ENCODE assay signal across 29 cellular contexts in genomic region chr2:11174222-11174621, GRCh38.
"Had no signal": no experiment of that assay in that cellular context is flagged by ENCODE, and none has a peak within 500 bp of the region (broad histone marks: within the 10 kb centered on the region; RNA-seq: fewer than 3 reads in every experiment).

No MANE protein-coding gene starts in this region.

- H3K36me3 Mint-ChIP-seq: natural killer cell treated with Interleukin-12 subunit alpha and Interleukin-12 subunit beta and Interleukin-15 and Interleukin-18, amount 100 ng/mL, for 72 hours had no signal

- H3K4me3 ChIP-seq: left ventricle myocardium inferior, lung, mucosa of descending colon, neural progenitor cell, right atrium auricular region, spleen, suprapubic skin, thoracic aorta, tibial artery, upper lobe of right lung had no signal

- H3K27me3 Mint-ChIP-seq: naive thymus-derived CD4-positive, alpha-beta T cell; natural killer cell treated with Interleukin-12 subunit alpha and Interleukin-12 subunit beta and Interleukin-15 and Interleukin-18, amount 100 ng/mL, for 72 hours; progenitor cell of endocrine pancreas; stimulated activated naive CD8-positive, alpha-beta T cell treated with anti-CD3 and anti-CD28 coated beads, Interleukin-15, Interleukin-2, amounts not matched to agents 100 ng/mL and 50 ng/mL, for 24 hours had no signal

- H3K9me3 Mint-ChIP-seq: immature natural killer cell; natural killer cell treated with Interleukin-12 subunit alpha and Interleukin-12 subunit beta and Interleukin-15 and Interleukin-18, amount 100 ng/mL, for 72 hours; neural progenitor cell; stimulated activated effector memory CD8-positive, alpha-beta T cell treated with anti-CD3 and anti-CD28 coated beads, Interleukin-12 subunit alpha, Interleukin-12 subunit beta, amount 100 ng/mL, for 72 hours; stimulated activated naive CD8-positive, alpha-beta T cell treated with anti-CD3 and anti-CD28 coated beads, Interleukin-15, Interleukin-2, amounts not matched to agents 100 ng/mL and 50 ng/mL, for 24 hours had no signal

- H3K9me3 ChIP-seq: left ventricle myocardium inferior, mucosa of descending colon, neutrophil, right atrium auricular region, spleen, suprapubic skin, thoracic aorta, tibial artery, upper lobe of right lung had no signal

- H2AFZ ChIP-seq: neural progenitor cell, parathyroid adenoma had no signal

- ATAC-seq: mucosa of descending colon; naive thymus-derived CD4-positive, alpha-beta T cell; natural killer cell treated with Interleukin-12 subunit alpha and Interleukin-12 subunit beta and Interleukin-15 and Interleukin-18, amount 100 ng/mL, for 72 hours; sciatic nerve; stimulated activated effector memory CD8-positive, alpha-beta T cell treated with anti-CD3 and anti-CD28 coated beads, Interleukin-12 subunit alpha, Interleukin-12 subunit beta, amount 100 ng/mL, for 72 hours; upper lobe of right lung had no signal

- H3K27me3 ChIP-seq: neural progenitor cell, neutrophil, right atrium auricular region, spleen, suprapubic skin, tibial artery, upper lobe of right lung had no signal

- H3K4me1 ChIP-seq: left ventricle myocardium inferior, neural progenitor cell, parathyroid adenoma, right atrium auricular region, suprapubic skin, tibial artery, upper lobe of right lung had no signal

- H3K79me2 ChIP-seq: parathyroid adenoma had no signal

- H3K27ac ChIP-seq: left ventricle myocardium inferior, neural progenitor cell, parathyroid adenoma, right atrium auricular region, suprapubic skin, thoracic aorta, tibial artery, upper lobe of right lung had no signal

- FAIRE-seq: islet of Langerhans, kidney, small intestine, urothelium cell line had no signal

- H3K36me3 ChIP-seq: neural progenitor cell, neutrophil, right atrium auricular region, thoracic aorta had no signal

- H3K9ac ChIP-seq: neural progenitor cell, parathyroid adenoma had no signal

- H3K27ac Mint-ChIP-seq: neural progenitor cell; stimulated activated naive CD8-positive, alpha-beta T cell treated with anti-CD3 and anti-CD28 coated beads, Interleukin-15, Interleukin-2, amounts not matched to agents 100 ng/mL and 50 ng/mL, for 24 hours had no signal

- H3K4me3 Mint-ChIP-seq: immature natural killer cell; neural progenitor cell; stimulated activated effector memory CD8-positive, alpha-beta T cell treated with anti-CD3 and anti-CD28 coated beads, Interleukin-12 subunit alpha, Interleukin-12 subunit beta, amount 100 ng/mL, for 72 hours; stimulated activated naive CD8-positive, alpha-beta T cell treated with anti-CD3 and anti-CD28 coated beads, Interleukin-15, Interleukin-2, amounts not matched to agents 100 ng/mL and 50 ng/mL, for 24 hours had no signal

- DNase-seq: hypothalamus; immature natural killer cell; kidney; left ventricle myocardium inferior; midbrain; mucosa of descending colon; naive thymus-derived CD4-positive, alpha-beta T cell; occipital lobe; small intestine; spleen; stimulated activated CD4-positive, alpha-beta T cell treated with anti-CD3 and anti-CD28 coated beads, Interleukin-4, amount 100 ng/mL, for 24 hours; stimulated activated naive CD4-positive, alpha-beta T cell; tibial artery; trophoblast cell; upper lobe of right lung had no signal

- H3K4me2 ChIP-seq: neural progenitor cell had no signal
